25 cellular contexts compared by ENCODE assay signal in genomic region chr22:20787223-20787622, GRCh38. TPM values are rescaled to one million over a fixed set of nuclear protein-coding genes. Genes with fewer than 3 reads are reported as not detected.
"Had no signal": no experiment of that assay in that cellular context is flagged by ENCODE, and none has a peak within 500 bp of the region (broad histone marks: within the 10 kb centered on the region; RNA-seq: fewer than 3 reads in every experiment).

No MANE protein-coding gene starts in this region.

- H3K27me3 ChIP-seq: ascending aorta, body of pancreas, MG63 had no signal

- H3K9me3 Mint-ChIP-seq: activated CD4-positive, alpha-beta memory T cell treated with anti-CD3 and anti-CD28 coated beads for 36 hours; activated CD4-positive, alpha-beta T cell treated with anti-CD3 and anti-CD28 coated beads, Interleukin-2, amount 10 ng/mL, durations not matched to agents 7 days and 5 days; activated naive CD4-positive, alpha-beta T cell treated with anti-CD3 and anti-CD28 coated beads, Interleukin-2, amount 50 U/mL, for 72 hours; activated naive CD8-positive, alpha-beta T cell treated with anti-CD3 and anti-CD28 coated beads, Interleukin-2, amount 50 U/mL, for 24 hours; activated T-cell treated with anti-CD3 and anti-CD28 coated beads, Interleukin-2, amount 50 U/mL, for 4 hours; T-cell had no signal

- H3K27ac Mint-ChIP-seq: activated CD4-positive, alpha-beta memory T cell treated with anti-CD3 and anti-CD28 coated beads for 36 hours; activated CD4-positive, alpha-beta T cell treated with anti-CD3 and anti-CD28 coated beads, Interleukin-2, amount 10 ng/mL, durations not matched to agents 7 days and 5 days; activated naive CD8-positive, alpha-beta T cell treated with anti-CD3 and anti-CD28 coated beads, Interleukin-2, amount 50 U/mL, for 24 hours; T-cell had no signal

- H3K4me1 Mint-ChIP-seq: activated CD4-positive, alpha-beta T cell treated with anti-CD3 and anti-CD28 coated beads, Interleukin-2, amount 10 ng/mL, durations not matched to agents 7 days and 5 days had no signal

- ATAC-seq: activated naive CD4-positive, alpha-beta T cell treated with anti-CD3 and anti-CD28 coated beads, Interleukin-2, amount 50 U/mL, for 72 hours; activated naive CD8-positive, alpha-beta T cell treated with anti-CD3 and anti-CD28 coated beads, Interleukin-2, amount 50 U/mL, for 24 hours; activated T-cell treated with anti-CD3 and anti-CD28 coated beads, Interleukin-2, amount 50 U/mL, for 4 hours; PC-3; T-cell had no signal

- H3K4me3 ChIP-seq: ascending aorta, body of pancreas, MG63, SK-N-MC had no signal

- DNase-seq: activated CD4-positive, alpha-beta memory T cell treated with anti-CD3 and anti-CD28 coated beads for 36 hours; activated CD4-positive, alpha-beta T cell treated with anti-CD3 and anti-CD28 coated beads, Interleukin-2, amount 10 ng/mL, durations not matched to agents 7 days and 5 days; activated CD4-positive, CD25-positive, alpha-beta regulatory T cell; activated CD8-positive, alpha-beta memory T cell treated with anti-CD3 and anti-CD28 coated beads for 24 hours; activated effector memory CD4-positive, alpha-beta T cell treated with anti-CD3 and anti-CD28 coated beads, Interleukin-2, amount 50 U/mL, for 16 hours; activated naive CD4-positive, alpha-beta T cell treated with Interleukin-2 at 50 U/mL for 16 hours; activated naive CD8-positive, alpha-beta T cell treated with anti-CD3 and anti-CD28 coated beads, Interleukin-2, amount 50 U/mL, for 24 hours; activated T-cell treated with anti-CD3 and anti-CD28 coated beads, Interleukin-2, amount 50 U/mL, for 4 hours; amniotic stem cell; cerebellar nuclear complex; MG63; MV-4-11; NCI-H1436; NCI-H187; NCI-H2081; NCI-H748 treated with DMSO at 0.1 percent for 48 hours; PC-3; SIG-M5; T-cell; T-helper 2 cell; T1000 had no signal

- H3K9me3 ChIP-seq: ascending aorta, body of pancreas, MG63 had no signal

- H3K4me1 ChIP-seq: ascending aorta had no signal

- H3K27ac ChIP-seq: ascending aorta, body of pancreas, SK-N-MC had no signal

- H3K4me3 Mint-ChIP-seq: activated CD4-positive, alpha-beta memory T cell treated with anti-CD3 and anti-CD28 coated beads for 36 hours; activated CD4-positive, alpha-beta T cell treated with anti-CD3 and anti-CD28 coated beads, Interleukin-2, amount 10 ng/mL, durations not matched to agents 7 days and 5 days; activated naive CD8-positive, alpha-beta T cell treated with anti-CD3 and anti-CD28 coated beads, Interleukin-2, amount 50 U/mL, for 24 hours; activated T-cell treated with anti-CD3 and anti-CD28 coated beads, Interleukin-2, amount 50 U/mL, for 4 hours; T-cell had no signal

- H3K27me3 Mint-ChIP-seq: activated CD4-positive, alpha-beta memory T cell treated with anti-CD3 and anti-CD28 coated beads for 36 hours; activated CD4-positive, alpha-beta T cell treated with anti-CD3 and anti-CD28 coated beads, Interleukin-2, amount 10 ng/mL, durations not matched to agents 7 days and 5 days; activated naive CD8-positive, alpha-beta T cell treated with anti-CD3 and anti-CD28 coated beads, Interleukin-2, amount 50 U/mL, for 24 hours; T-cell had no signal

RNA-seq across cellular contexts. Expression of gene SERPIND1, which starts 13.3 kb away (rescaled TPM):
- total RNA-seq: activated CD4-positive, alpha-beta memory T cell treated with anti-CD3 and anti-CD28 coated beads for 36 hours; activated CD4-positive, alpha-beta T cell treated with anti-CD3 and anti-CD28 coated beads, Interleukin-2, amount 10 ng/mL, durations not matched to agents 7 days and 5 days; activated naive CD4-positive, alpha-beta T cell treated with anti-CD3 and anti-CD28 coated beads, Interleukin-2, amount 50 U/mL, for 72 hours; ascending aorta; body of pancreas had no signal
